In the genomic region with DNA sequence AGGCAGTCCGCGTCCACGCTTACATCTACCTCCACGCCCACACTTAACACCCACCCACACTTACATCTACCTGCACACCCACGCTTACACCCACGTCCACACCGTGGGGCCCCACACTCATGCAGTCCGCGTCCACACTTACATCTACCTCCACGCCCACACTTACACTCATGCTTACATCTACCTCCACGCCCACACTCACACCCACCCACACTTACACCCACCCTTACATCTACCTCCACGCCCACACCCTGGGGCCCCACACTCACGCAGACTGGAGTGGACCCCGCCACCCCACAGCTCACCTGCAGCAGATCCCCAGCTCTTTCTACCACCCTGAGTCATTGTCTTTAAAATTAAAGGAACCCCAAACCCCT, we compare ENCODE assay signal across 9 cellular contexts. TPM values are rescaled to one million over a fixed set of nuclear protein-coding genes. Genes with fewer than 3 reads are reported as not detected.
DNase-seq lines count a peak whose midpoint lies in the region; ATAC-seq lines count a peak whose summit lies in the region.
"Had no signal": no experiment of that assay in that cellular context is flagged by ENCODE, and none has a peak within 500 bp of the region (broad histone marks: within the 10 kb centered on the region; RNA-seq: fewer than 3 reads in every experiment).

No MANE protein-coding gene starts in this region.

- peaks cover 20% of the 10 kb centered on the region for H3K36me3 Mint-ChIP-seq in stimulated activated naive CD8-positive, alpha-beta T cell treated with anti-CD3 and anti-CD28 coated beads, Interleukin-15, Interleukin-2, amounts not matched to agents 100 ng/mL and 50 ng/mL, for 24 hours (ENCODE audit: low read depth)

- no peak for ATAC-seq in GM21825 (IDR thresholded peaks at IDR 0.05; ENCODE audit: unreplicated experiment)

- peaks cover 9% of the 10 kb centered on the region for H3K4me1 Mint-ChIP-seq in stimulated activated naive CD8-positive, alpha-beta T cell treated with anti-CD3 and anti-CD28 coated beads, Interleukin-15, Interleukin-2, amounts not matched to agents 100 ng/mL and 50 ng/mL, for 24 hours (ENCODE audit: low read depth)

- H3K4me3 Mint-ChIP-seq in stimulated activated naive CD8-positive, alpha-beta T cell treated with anti-CD3 and anti-CD28 coated beads, Interleukin-15, Interleukin-2, amounts not matched to agents 100 ng/mL and 50 ng/mL, for 24 hours = peak overlapping the region; percentile 24

- H3K27ac Mint-ChIP-seq in stimulated activated naive CD8-positive, alpha-beta T cell treated with anti-CD3 and anti-CD28 coated beads, Interleukin-15, Interleukin-2, amounts not matched to agents 100 ng/mL and 50 ng/mL, for 24 hours = peak overlapping the region; percentile 88

- DNase-seq in activated gamma-delta T cell treated with anti-CD3 and anti-CD28 coated beads, Interleukin-2, amount 50 U/mL, for 16 hours (ENCODE audit: low read depth) = peak; percentile 19
- DNase-seq in activated gamma-delta T cell treated with Interleukin-2 at 50 U/mL for 16 hours (no peak), dermis blood vessel endothelial cell (peak; percentile 19), renal cortical epithelial cell (ENCODE audit: low read depth) (peak; percentile 43), NCI-H82 treated with DMSO at 0.1 percent for 48 hours (lab: John Stamatoyannopoulos, UW; ENCODE audit: unreplicated experiment) (no peak), DMS53 treated with DMSO at 0.1 percent for 48 hours (lab: John Stamatoyannopoulos, UW; ENCODE audit: unreplicated experiment) (no peak)
- DNase-seq: SHP77 treated with DMSO at 0.1 percent for 48 hours had no signal

- H3K9me3 Mint-ChIP-seq in stimulated activated naive CD8-positive, alpha-beta T cell treated with anti-CD3 and anti-CD28 coated beads, Interleukin-15, Interleukin-2, amounts not matched to agents 100 ng/mL and 50 ng/mL, for 24 hours = peaks cover 5% of the 10 kb centered on the region

- no peaks in the 10 kb centered on the region for H3K27me3 Mint-ChIP-seq in stimulated activated naive CD8-positive, alpha-beta T cell treated with anti-CD3 and anti-CD28 coated beads, Interleukin-15, Interleukin-2, amounts not matched to agents 100 ng/mL and 50 ng/mL, for 24 hours

RNA-seq across cellular contexts. Expression of gene PWWP2B, which starts 32.4 kb away (rescaled TPM):
- total RNA-seq in dermis blood vessel endothelial cell (15.1 and 16.3 TPM in 2 replicates), renal cortical epithelial cell (11.1 and 18.9 TPM in 2 replicates)

RNA-seq across cellular contexts. Expression of gene LRRC27, which starts 32.6 kb away (rescaled TPM):
- total RNA-seq in dermis blood vessel endothelial cell (6.0 and 10.9 TPM in 2 replicates), renal cortical epithelial cell (3.1 and 16.4 TPM in 2 replicates)

RNA-seq across cellular contexts. Expression of gene STK32C, which starts 56.8 kb away (rescaled TPM):
- 6.1 and 8.8 TPM in 2 replicates for total RNA-seq in dermis blood vessel endothelial cell
- total RNA-seq in renal cortical epithelial cell = 9.2 and 15.5 TPM in 2 replicates

Comparison
In these comparisons a context has a peak if more than half of its experiments do, and no peak if none do; other contexts are left out.
1. DNase-seq: peak in activated gamma-delta T cell treated with anti-CD3 and anti-CD28 coated beads, Interleukin-2, amount 50 U/mL, for 16 hours (single experiment), dermis blood vessel endothelial cell (single experiment) and renal cortical epithelial cell (single experiment); none in activated gamma-delta T cell treated with Interleukin-2 at 50 U/mL for 16 hours (single experiment), NCI-H82 treated with DMSO at 0.1 percent for 48 hours (single experiment) and DMS53 treated with DMSO at 0.1 percent for 48 hours (single experiment).